8 cellular contexts compared by ENCODE assay signal in the genomic region with DNA sequence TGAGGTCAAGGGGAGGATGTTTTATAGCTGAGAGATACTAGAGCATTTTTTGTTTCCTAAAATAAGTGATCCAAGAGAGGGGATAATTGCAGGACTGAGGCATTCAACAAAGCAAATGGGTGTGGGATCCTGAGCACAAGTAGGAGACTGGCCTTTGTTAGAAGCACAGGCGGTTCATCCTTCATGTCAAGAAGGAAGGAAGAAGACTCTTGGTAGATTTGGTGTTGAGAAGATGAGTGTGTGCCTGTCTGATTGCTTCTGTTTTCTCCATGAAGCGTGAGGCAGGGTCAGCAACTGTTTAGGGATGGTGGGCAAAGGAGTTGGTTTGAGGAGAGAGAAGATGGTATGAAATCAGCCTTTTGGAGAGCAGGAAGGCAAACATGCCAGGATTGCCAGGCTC. TPM values are rescaled to one million over a fixed set of nuclear protein-coding genes. Genes with fewer than 3 reads are reported as not detected.
"Had no signal": no experiment of that assay in that cellular context is flagged by ENCODE, and none has a peak within 500 bp of the region (broad histone marks: within the 10 kb centered on the region; RNA-seq: fewer than 3 reads in every experiment).

No MANE protein-coding gene starts in this region.

- H3K9me3 Mint-ChIP-seq: GM23338, H9 had no signal

- H3K4me3 Mint-ChIP-seq: GM23338, H9 had no signal

- FAIRE-seq: H1, H54, HepG2 had no signal

- H3K4me2 ChIP-seq: GM23338 had no signal

- H2AFZ ChIP-seq: GM23338 had no signal

- ATAC-seq: GM23338, HepG2 had no signal

- H3K27ac ChIP-seq: HL-60 had no signal

- H3K4me3 ChIP-seq: GM23338 had no signal

- H3K27ac Mint-ChIP-seq: GM23338 had no signal

- DNase-seq: H9, HCEC 1CT, KBM-7 had no signal

- H3K4me1 Mint-ChIP-seq: GM23338, H9 had no signal

RNA-seq across cellular contexts. Expression of gene SMKR1, which starts 40.5 kb away (rescaled TPM):
- total RNA-seq: GM23338, HepG2 had no signal
